8 cellular contexts compared by ENCODE assay signal in the genomic region with DNA sequence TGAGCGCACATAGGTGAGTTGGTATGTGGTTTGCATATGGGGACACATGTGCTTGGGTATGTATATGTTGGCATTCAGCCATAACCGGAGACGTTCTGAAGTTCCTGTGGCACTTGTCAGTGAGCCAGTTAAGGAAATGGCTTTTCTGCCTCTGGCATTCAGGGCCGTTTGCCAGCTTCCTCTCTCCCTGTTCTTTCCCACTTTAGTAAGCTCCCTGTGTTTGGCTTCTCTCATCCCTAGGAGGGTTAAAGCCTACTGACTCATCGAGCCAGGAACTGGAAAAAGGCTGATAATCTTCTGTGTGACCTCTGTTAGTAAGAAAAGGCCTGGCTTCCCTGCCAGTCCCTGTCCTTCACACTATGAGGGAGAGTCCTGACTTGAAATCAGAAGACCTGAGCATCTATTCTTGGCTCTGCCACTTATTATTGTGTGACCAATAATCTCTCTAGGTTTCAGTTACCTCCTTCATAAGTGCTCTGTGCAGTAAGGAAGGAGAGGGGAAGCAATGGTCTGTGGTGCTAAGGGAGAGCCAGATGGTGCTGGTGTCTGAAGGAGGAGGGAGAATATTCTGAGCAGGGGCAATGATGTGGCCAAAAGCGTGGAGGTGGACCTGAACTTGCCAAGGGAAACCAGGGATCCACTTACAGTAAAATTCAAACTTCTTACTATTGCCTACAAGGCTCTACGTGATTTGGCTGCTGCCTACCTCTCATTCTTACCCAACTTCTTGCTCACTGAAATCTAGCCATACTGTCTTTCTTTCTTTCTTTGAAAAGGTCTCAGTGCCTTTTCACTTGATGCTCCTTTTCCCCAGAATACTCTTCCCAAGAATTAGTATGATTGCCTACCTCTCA. TPM values are rescaled to one million over a fixed set of nuclear protein-coding genes. Genes with fewer than 3 reads are reported as not detected.
A peak's percentile ranks its signal among the peaks of the same experiment; 100 is the strongest.
DNase-seq lines count a peak whose midpoint lies in the region; ATAC-seq and TF ChIP-seq lines count a peak whose summit lies in the region.

No MANE protein-coding gene starts in this region.

- H3K27me3 ChIP-seq in left lung, result no peaks in the 10 kb centered on the region
- H3K27me3 ChIP-seq in CD8-positive, alpha-beta memory T cell (ENCODE audit: insufficient read depth, low read length, poor library complexity, severe bottlenecking), result no peaks in the 10 kb centered on the region

- H3K4me3 Mint-ChIP-seq in CD8-positive, alpha-beta memory T cell, result no peak overlapping the region

- no peaks in the 10 kb centered on the region for H3K27me3 Mint-ChIP-seq in CD8-positive, alpha-beta memory T cell

- no peaks in the 10 kb centered on the region for H3K36me3 ChIP-seq in left lung
- no peaks in the 10 kb centered on the region for H3K36me3 ChIP-seq in CD8-positive, alpha-beta memory T cell (ENCODE audit: insufficient read depth, low read length)

- DNase-seq in Daoy (ENCODE audit: low read depth) (peak; percentile 95), NCI-H345 (lab: John Stamatoyannopoulos, UW) (peak; percentile 75), cardiac fibroblast (ENCODE audit: low read depth in 2 of 2) (peak; percentile 74 to 89), left lung (peak in 1 of 2 donors; percentile 62), activated gamma-delta T cell (lab: John Stamatoyannopoulos, UW) (no peak)
- no peak for DNase-seq in stimulated activated CD4-positive, alpha-beta T cell treated with anti-CD3 and anti-CD28 coated beads, Interleukin-4, amount 100 ng/mL, for 4 hours
- no peak for DNase-seq in CD8-positive, alpha-beta memory T cell

- H3K27ac Mint-ChIP-seq in CD8-positive, alpha-beta memory T cell, result peak overlapping the region in 3 of 8 donors; percentile 1 to 30 (median 14)

- intact Hi-C loops in left lung (cut with DNase I), result no loop called here

- POLR2A ChIA-PET in CD8-positive, alpha-beta memory T cell (lab: Charles Lee), result no interaction called here

- ATAC-seq in left lung, result peak; percentile 92
- no peak for ATAC-seq in GM19452 (IDR thresholded peaks at IDR 0.05; ENCODE audit: unreplicated experiment)

- peak overlapping the region; percentile 55 to 68 for H3K27ac ChIP-seq in left lung
- no peak overlapping the region for H3K27ac ChIP-seq in CD8-positive, alpha-beta memory T cell (ENCODE audit: low read depth, low read length)

- H3K4me1 Mint-ChIP-seq in CD8-positive, alpha-beta memory T cell, result peaks cover 1 to 8% (median 5%) of the 10 kb centered on the region in 3 donors

- no peaks in the 10 kb centered on the region for H3K9me3 Mint-ChIP-seq in CD8-positive, alpha-beta memory T cell

- H3K4me1 ChIP-seq in left lung, result peaks cover 11 to 29% of the 10 kb centered on the region in 2 donors
- peaks cover 6% of the 10 kb centered on the region for H3K4me1 ChIP-seq in CD8-positive, alpha-beta memory T cell (ENCODE audit: insufficient read depth, low read length)

- no peaks in the 10 kb centered on the region for H3K36me3 Mint-ChIP-seq in CD8-positive, alpha-beta memory T cell

- H3K9me3 ChIP-seq in left lung, result no peaks in the 10 kb centered on the region
- H3K9me3 ChIP-seq in CD8-positive, alpha-beta memory T cell (ENCODE audit: low read length), result no peaks in the 10 kb centered on the region

- CTCF ChIA-PET in CD8-positive, alpha-beta memory T cell (lab: Charles Lee), result no interaction called here

- no peak for TF ChIP-seq CTCF in cardiac fibroblast (IDR thresholded peaks at IDR 0.05; ENCODE audit: low read depth, low read length)
- TF ChIP-seq CTCF in left lung (IDR thresholded peaks at IDR 0.05), result no peak

- H3K4me3 ChIP-seq in cardiac fibroblast (replicated peaks in 1 of 2; ENCODE audit: low read depth in 2 of 2, low read length in 2 of 2) (no peak overlapping the region), left lung (no peak overlapping the region)
- H3K4me3 ChIP-seq in CD8-positive, alpha-beta memory T cell (ENCODE audit: low read length), result no peak overlapping the region

RNA-seq across cellular contexts. Expression of a gene that starts 31.4 kb away (rescaled TPM):
- total RNA-seq in Daoy (2014; rRNA removed; shearing (Covaris generic)), result 11.7 and 17.3 TPM in 2 replicates
- 100 to 1,000 TPM; 108 to 152 TPM for total RNA-seq in left lung
- 1 to 10 TPM; 6.0 to 7.2 TPM for total RNA-seq in CD8-positive, alpha-beta memory T cell
- 5.3 TPM for polyA plus RNA-seq in CD8-positive, alpha-beta memory T cell

RNA-seq across cellular contexts. Expression of a gene that starts 35.2 kb away (rescaled TPM):
- 1.5 and 2.1 TPM in 2 replicates for total RNA-seq in Daoy (2014; rRNA removed; shearing (Covaris generic))
- total RNA-seq in left lung, result 10 to 100 TPM; 16.8 to 21.1 TPM
- total RNA-seq in CD8-positive, alpha-beta memory T cell, result 1 to 10 TPM; 8.2 to 10.0 TPM
- 1.7 TPM for polyA plus RNA-seq in CD8-positive, alpha-beta memory T cell

RNA-seq across cellular contexts. Expression of a gene that starts 47.8 kb away (rescaled TPM):
- total RNA-seq in Daoy (2014; rRNA removed; shearing (Covaris generic)), result 79.0 and 90.2 TPM in 2 replicates
- total RNA-seq in left lung, result 10 to 100 TPM; 41.6 to 49.4 TPM
- total RNA-seq in CD8-positive, alpha-beta memory T cell, result 10 to 100 TPM; 63.0 to 65.2 TPM
- polyA plus RNA-seq in CD8-positive, alpha-beta memory T cell, result 38.8 TPM

RNA-seq across cellular contexts. Expression of a gene that starts 47.8 kb away (rescaled TPM):
- total RNA-seq in Daoy (2014; rRNA removed; shearing (Covaris generic)), result not detected in 2 replicates
- total RNA-seq in left lung, result under 1 TPM; 0.34 to 0.41 TPM
- total RNA-seq in CD8-positive, alpha-beta memory T cell, result under 1 TPM; 0.16 to 0.48 TPM
- polyA plus RNA-seq in CD8-positive, alpha-beta memory T cell, result 0.26 TPM

Comparison
In these comparisons a context has a peak if more than half of its experiments do, and no peak if none do; other contexts are left out.
1. DNase-seq: peak in Daoy (single experiment), NCI-H345 (single experiment) and cardiac fibroblast (2 of 2); none in stimulated activated CD4-positive, alpha-beta T cell treated with anti-CD3 and anti-CD28 coated beads, Interleukin-4, amount 100 ng/mL, for 4 hours (0 of 2), activated gamma-delta T cell (single experiment) and CD8-positive, alpha-beta memory T cell (0 of 5).